8 cellular contexts compared by ENCODE assay signal in genomic region chr2:75523313-75524275, GRCh38. TPM values are rescaled to one million over a fixed set of nuclear protein-coding genes. Genes with fewer than 3 reads are reported as not detected.
DNase-seq lines count a peak whose midpoint lies in the region; ATAC-seq, FAIRE-seq and TF ChIP-seq lines count a peak whose summit lies in the region.
"Had no signal": no experiment of that assay in that cellular context is flagged by ENCODE, and none has a peak within 500 bp of the region (broad histone marks: within the 10 kb centered on the region; RNA-seq: fewer than 3 reads in every experiment).

No MANE protein-coding gene starts in this region.

- H3K27me3 Mint-ChIP-seq in astrocyte (ENCODE audit: low read depth, unreplicated experiment) (no peaks in the 10 kb centered on the region), osteocyte (ENCODE audit: unreplicated experiment) (no peaks in the 10 kb centered on the region)

- peak overlapping the region; percentile 6 for H3K9ac ChIP-seq in astrocyte (ENCODE audit: low read length)

- H4K20me1 ChIP-seq in astrocyte (ENCODE audit: insufficient read depth, low read length) = peaks cover 69% of the 10 kb centered on the region

- H3K4me1 Mint-ChIP-seq in astrocyte (ENCODE audit: low read depth, unreplicated experiment) (peaks cover 23% of the 10 kb centered on the region), osteocyte (ENCODE audit: unreplicated experiment) (peaks cover 47% of the 10 kb centered on the region)

- peaks cover 13% of the 10 kb centered on the region for H3K36me3 Mint-ChIP-seq in astrocyte (ENCODE audit: low read depth, unreplicated experiment)
- H3K36me3 Mint-ChIP-seq in osteocyte (ENCODE audit: unreplicated experiment) = peaks cover 15% of the 10 kb centered on the region

- H3K36me3 ChIP-seq in astrocyte (ENCODE audit: insufficient read depth, low read length) = peaks cover 24% of the 10 kb centered on the region

- H3K4me1 ChIP-seq in astrocyte (ENCODE audit: insufficient read depth, low read length) = peaks cover 54% of the 10 kb centered on the region

- H3K27me3 ChIP-seq in astrocyte (ENCODE audit: insufficient read depth, low read length) = no peaks in the 10 kb centered on the region

- FAIRE-seq in astrocyte (lab: Jason Lieb, UNC) = peak; percentile 56
- FAIRE-seq: endometrium had no signal

- H3K9me3 Mint-ChIP-seq in astrocyte (ENCODE audit: unreplicated experiment) = peaks cover 2% of the 10 kb centered on the region
- H3K9me3 Mint-ChIP-seq in osteocyte (ENCODE audit: unreplicated experiment) = no peaks in the 10 kb centered on the region

- no peak overlapping the region for H2AFZ ChIP-seq in astrocyte (ENCODE audit: low read depth, low read length)

- H3K4me3 ChIP-seq in astrocyte (ENCODE audit: insufficient read depth, low read depth, low read length) = no peak overlapping the region

- peak overlapping the region; percentile 68 for H3K27ac ChIP-seq in astrocyte (ENCODE audit: low read depth, low read length)

- H3K4me3 Mint-ChIP-seq in astrocyte (ENCODE audit: unreplicated experiment) (peak overlapping the region; percentile 7), osteocyte (ENCODE audit: unreplicated experiment) (no peak overlapping the region)

- H3K27ac Mint-ChIP-seq in astrocyte (ENCODE audit: unreplicated experiment) (no peak overlapping the region), osteocyte (ENCODE audit: unreplicated experiment) (no peak overlapping the region)

- ATAC-seq in GM19372 (IDR thresholded peaks at IDR 0.05; ENCODE audit: low read depth, unreplicated experiment) = peak; percentile 71
- ATAC-seq in HG03196 (IDR thresholded peaks at IDR 0.05; ENCODE audit: unreplicated experiment) = peak; percentile 74

- DNase-seq in astrocyte (ENCODE audit: low read depth) = peak; percentile 93
- peak; percentile 49 for DNase-seq in osteocyte (ENCODE audit: extremely low spot score, unreplicated experiment)
- no peak for DNase-seq in central memory CD4-positive, alpha-beta T cell
- DNase-seq in NCI-H187 treated with DMSO at 0.1 percent for 48 hours (lab: John Stamatoyannopoulos, UW) = no peak
- DNase-seq in NCI-H2107 (lab: John Stamatoyannopoulos, UW) = no peak

- no peaks in the 10 kb centered on the region for H3K9me3 ChIP-seq in astrocyte (ENCODE audit: insufficient read depth, low read depth, low read length)

- no peak for TF ChIP-seq CTCF in astrocyte (IDR thresholded peaks at IDR 0.05; ENCODE audit: insufficient read depth, low read depth, low read length)
- TF ChIP-seq CTCF in osteocyte (IDR thresholded peaks at IDR 0.05) = no peak

- H3K79me2 ChIP-seq in astrocyte (ENCODE audit: insufficient read depth, low read length) = peaks cover 88% of the 10 kb centered on the region

- H3K4me2 ChIP-seq in astrocyte (ENCODE audit: low read length) = peak overlapping the region; percentile 57

RNA-seq across cellular contexts. Expression of gene EVA1A, which starts 37.1 kb away (rescaled TPM):
- total RNA-seq in astrocyte (19.0 and 28.6 TPM in 2 replicates), osteocyte (30.7 and 33.5 TPM in 2 replicates)

Comparison
In these comparisons a context has a peak if more than half of its experiments do, and no peak if none do; other contexts are left out.
1. DNase-seq: peak in astrocyte (single experiment) and osteocyte (single experiment); none in central memory CD4-positive, alpha-beta T cell (single experiment), NCI-H187 treated with DMSO at 0.1 percent for 48 hours (single experiment) and NCI-H2107 (single experiment).